Comparison of ENCODE assay signal across 13 cellular contexts in the genomic region with DNA sequence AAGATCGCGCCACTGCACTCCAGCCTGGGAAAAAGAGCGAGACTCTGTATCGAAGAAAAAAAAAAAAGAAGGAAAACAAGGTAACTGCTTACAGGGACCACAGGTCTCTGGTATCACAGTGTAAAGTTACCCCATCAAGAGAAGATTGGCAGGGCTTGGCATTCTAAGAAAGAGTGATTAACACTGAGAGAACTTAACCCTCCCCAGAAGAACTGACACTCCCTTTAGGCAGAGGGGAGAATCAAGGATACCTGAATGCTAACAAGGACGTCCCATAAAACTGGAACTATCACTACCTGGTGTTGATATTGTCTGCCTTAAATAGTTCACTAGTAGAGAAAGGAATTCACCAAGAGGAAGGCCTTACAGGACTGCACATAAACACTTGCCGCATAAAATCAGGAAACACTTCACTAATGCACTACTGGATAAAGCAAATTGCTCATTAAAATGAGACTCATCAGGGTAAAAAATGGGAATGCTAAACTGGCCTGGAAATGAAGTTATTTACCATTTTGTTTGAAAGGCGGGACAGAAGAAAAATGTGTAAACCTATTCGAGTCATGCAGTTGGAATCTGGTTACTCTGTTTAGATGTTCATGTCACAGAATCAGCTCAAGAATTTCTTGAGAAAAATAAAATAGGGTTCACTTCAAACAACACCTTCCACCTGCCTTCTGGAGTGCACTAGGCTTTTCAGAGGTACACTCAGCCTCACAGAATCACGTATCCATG.
DNase-seq lines count a peak whose midpoint lies in the region; ATAC-seq, FAIRE-seq and TF ChIP-seq lines count a peak whose summit lies in the region.
"Had no signal": no experiment of that assay in that cellular context is flagged by ENCODE, and none has a peak within 500 bp of the region (broad histone marks: within the 10 kb centered on the region; RNA-seq: fewer than 3 reads in every experiment).

No MANE protein-coding gene starts in this region.

- peaks cover 11% of the 10 kb centered on the region for H3K4me1 ChIP-seq in mammary epithelial cell (ENCODE audit: insufficient read depth, low read length)
- peaks cover 16% of the 10 kb centered on the region for H3K4me1 ChIP-seq in keratinocyte (ENCODE audit: control insufficient read depth, extremely low read depth, insufficient read depth, low read length)
- H3K4me1 ChIP-seq in ascending aorta, result no peaks in the 10 kb centered on the region

- H3K9me3 ChIP-seq in mammary epithelial cell (replicated peaks; ENCODE audit: insufficient read depth, low read length), result no peaks in the 10 kb centered on the region
- no peaks in the 10 kb centered on the region for H3K9me3 ChIP-seq in keratinocyte (ENCODE audit: control insufficient read depth, low read depth, low read length)
- H3K9me3 ChIP-seq in ascending aorta, result no peaks in the 10 kb centered on the region

- H3K4me3 ChIP-seq in mammary epithelial cell (replicated peaks in 1 of 3; ENCODE audit: insufficient read depth in 1 of 3, low read depth in 2 of 3, low read length in 3 of 3) (no peak overlapping the region), keratinocyte (ENCODE audit: control insufficient read depth in 2 of 3, extremely low read depth in 1 of 3, insufficient read depth in 2 of 3, low read depth in 1 of 3, low read length in 3 of 3) (no peak overlapping the region), ascending aorta (no peak overlapping the region)
- H3K4me3 ChIP-seq: skin epidermis had no signal

- BruUV-seq in MCF 10A (replicated peaks; lab: Mats Ljungman, UMichigan) (no TSS peak), mammary epithelial cell (replicated peaks; lab: Mats Ljungman, UMichigan) (no TSS peak)

- TF ChIP-seq CTCF in MCF 10A (IDR thresholded peaks at IDR 0.05; ENCODE audit: unreplicated experiment) (no peak), mammary epithelial cell (conservative IDR thresholded peaks at IDR 0.05 in 1 of 2, IDR thresholded peaks at IDR 0.05 in 1 of 2; ENCODE audit: extremely low read depth in 1 of 2, insufficient read depth in 1 of 2, low read depth in 1 of 2, low read length in 2 of 2) (no peak), keratinocyte (optimal IDR thresholded peaks at IDR 0.05 in 1 of 3, IDR thresholded peaks at IDR 0.05 in 1 of 3, conservative IDR thresholded peaks at IDR 0.05 in 1 of 3; ENCODE audit: extremely low read depth in 1 of 3, insufficient read depth in 2 of 3, low read length in 3 of 3) (no peak), type B pancreatic cell (conservative IDR thresholded peaks at IDR 0.05) (no peak), ascending aorta (IDR thresholded peaks at IDR 0.05) (no peak)
- TF ChIP-seq CTCF in activated CD8-positive, alpha-beta T cell treated with anti-CD3 and anti-CD28 coated beads for 36 hours (IDR thresholded peaks at IDR 0.05), result no peak

- H3K27ac ChIP-seq in mammary epithelial cell (ENCODE audit: insufficient read depth, low read depth, low read length) (no peak overlapping the region), keratinocyte (ENCODE audit: control insufficient read depth, insufficient read depth, low read length) (peak overlapping the region; percentile 44), ascending aorta (no peak overlapping the region)
- H3K27ac ChIP-seq: skin epidermis had no signal

- CTCF ChIA-PET in MCF 10A (lab: Yijun Ruan, JAX) (interaction anchor here (0.6 kb wide), 1 partner anchor 176 kb away, joined by 4 read pairs; no protein-coding TSS in a partner anchor), mammary epithelial cell (lab: Charles Lee; ENCODE audit: low non-redundant PET) (no interaction called here)
- CTCF ChIA-PET in activated CD8-positive, alpha-beta T cell treated with anti-CD3 and anti-CD28 coated beads for 36 hours (lab: Charles Lee), result interaction anchor here (1.2 to 1.4 kb wide), 2 partner anchors 12 to 17 kb away, joined by 3 to 4 read pairs; no protein-coding TSS in a partner anchor

- H3K9ac ChIP-seq in mammary epithelial cell (ENCODE audit: insufficient read depth, low read length) (no peak overlapping the region), keratinocyte (ENCODE audit: control insufficient read depth, extremely low read depth, insufficient read depth, low read length) (no peak overlapping the region)

- in situ Hi-C loops in mammary epithelial cell (cut with MboI; ENCODE audit: low sequenced_read_pairs in 2 of 2), result no loop called here

- H3K27me3 Mint-ChIP-seq in MCF 10A (ENCODE audit: insufficient read depth, unreplicated experiment) (no peaks in the 10 kb centered on the region), type B pancreatic cell (no peaks in the 10 kb centered on the region)
- no peaks in the 10 kb centered on the region for H3K27me3 Mint-ChIP-seq in activated CD8-positive, alpha-beta T cell treated with anti-CD3 and anti-CD28 coated beads for 36 hours

- H3K4me3 Mint-ChIP-seq in MCF 10A (ENCODE audit: unreplicated experiment) (peak overlapping the region; percentile 25), type B pancreatic cell (peak overlapping the region; percentile 40)
- H3K4me3 Mint-ChIP-seq in activated CD8-positive, alpha-beta T cell treated with anti-CD3 and anti-CD28 coated beads for 36 hours, result no peak overlapping the region

- no peaks in the 10 kb centered on the region for H3K36me3 ChIP-seq in mammary epithelial cell (ENCODE audit: insufficient read depth, low read length)
- no peaks in the 10 kb centered on the region for H3K36me3 ChIP-seq in keratinocyte (ENCODE audit: control insufficient read depth in 2 of 2, extremely low read depth in 1 of 2, insufficient read depth in 2 of 2, low read length in 2 of 2)
- H3K36me3 ChIP-seq in ascending aorta, result no peaks in the 10 kb centered on the region

- dilution Hi-C loops in mammary epithelial cell (cut with HindIII; ENCODE audit: low sequenced_read_pairs) (no loop called here), keratinocyte (cut with MboI; ENCODE audit: extremely low pct_ligation_motif_present, low sequenced_read_pairs) (no loop called here)

- peak; percentile 67 for FAIRE-seq in keratinocyte (lab: Jason Lieb, UNC)
- FAIRE-seq: G401.6 had no signal

- intact Hi-C loops in MCF 10A (cut with micrococcal nuclease) (no loop called here), mammary epithelial cell (cut with micrococcal nuclease) (no loop called here), ascending aorta (cut with DNase I) (no loop called here)
- intact Hi-C loops in activated CD8-positive, alpha-beta T cell treated with anti-CD3 and anti-CD28 coated beads for 36 hours (cut with micrococcal nuclease), result no loop called here

- no peaks in the 10 kb centered on the region for H3K36me3 Mint-ChIP-seq in MCF 10A (ENCODE audit: insufficient read depth, unreplicated experiment)
- peaks cover 36% of the 10 kb centered on the region for H3K36me3 Mint-ChIP-seq in activated CD8-positive, alpha-beta T cell treated with anti-CD3 and anti-CD28 coated beads for 36 hours (ENCODE audit: low read depth)
- peaks cover 16% of the 10 kb centered on the region for H3K36me3 Mint-ChIP-seq in type B pancreatic cell

- POLR2A ChIA-PET in MCF 10A (lab: Yijun Ruan, JAX), result interaction anchor here (0.8 to 1.7 kb wide), 6 partner anchors 8 to 42 kb away, joined by 3 to 6 read pairs (median 4); no protein-coding TSS in a partner anchor
- POLR2A ChIA-PET in activated CD8-positive, alpha-beta T cell treated with anti-CD3 and anti-CD28 coated beads for 36 hours (lab: Charles Lee), result interaction anchor here (0.8 to 2.0 kb wide), 4 partner anchors 8 to 40 kb away, joined by 3 to 7 read pairs (median 4); no protein-coding TSS in a partner anchor

- H3K79me2 ChIP-seq in mammary epithelial cell (ENCODE audit: insufficient read depth, low read length) (no peaks in the 10 kb centered on the region), keratinocyte (ENCODE audit: control insufficient read depth, insufficient read depth, low read length) (no peaks in the 10 kb centered on the region)

- H2AFZ ChIP-seq in mammary epithelial cell (ENCODE audit: low read depth, low read length), result no peak overlapping the region
- H2AFZ ChIP-seq in keratinocyte (ENCODE audit: control insufficient read depth, low read length), result peak overlapping the region; percentile 4

- no peaks in the 10 kb centered on the region for H3K27me3 ChIP-seq in mammary epithelial cell (ENCODE audit: insufficient read depth, low read length)
- no peaks in the 10 kb centered on the region for H3K27me3 ChIP-seq in keratinocyte (ENCODE audit: control insufficient read depth, extremely low read depth, insufficient read depth, low read length)
- no peaks in the 10 kb centered on the region for H3K27me3 ChIP-seq in ascending aorta

- H3K4me1 Mint-ChIP-seq in MCF 10A (ENCODE audit: insufficient read depth, unreplicated experiment), result peaks cover 35% of the 10 kb centered on the region
- peaks cover 86% of the 10 kb centered on the region for H3K4me1 Mint-ChIP-seq in activated CD8-positive, alpha-beta T cell treated with anti-CD3 and anti-CD28 coated beads for 36 hours (ENCODE audit: low read depth)
- H3K4me1 Mint-ChIP-seq in type B pancreatic cell (ENCODE audit: unreplicated experiment), result peaks cover 38% of the 10 kb centered on the region

- H3K9me1 ChIP-seq in keratinocyte (ENCODE audit: control insufficient read depth, extremely low read depth, insufficient read depth, low read length), result no peaks in the 10 kb centered on the region

- no peaks in the 10 kb centered on the region for H3K9me3 Mint-ChIP-seq in MCF 10A (ENCODE audit: unreplicated experiment)
- no peaks in the 10 kb centered on the region for H3K9me3 Mint-ChIP-seq in activated CD8-positive, alpha-beta T cell treated with anti-CD3 and anti-CD28 coated beads for 36 hours
- no peaks in the 10 kb centered on the region for H3K9me3 Mint-ChIP-seq in type B pancreatic cell

- DNase-seq in MCF 10A (ENCODE audit: unreplicated experiment) (peak; percentile 58), mammary epithelial cell (no peak), keratinocyte (ENCODE audit: low read depth, low spot score) (no peak), type B pancreatic cell (ENCODE audit: extremely low spot score, unreplicated experiment) (no peak), ascending aorta (ENCODE audit: low spot score in 2 of 2) (no peak), NCI-H1694 (lab: John Stamatoyannopoulos, UW) (no peak), NCI-H2107 (lab: John Stamatoyannopoulos, UW) (no peak)
- DNase-seq in activated CD8-positive, alpha-beta T cell treated with anti-CD3 and anti-CD28 coated beads for 36 hours, result no peak
- DNase-seq: Karpas-422, NCI-H2227 treated with DMSO at 0.1 percent for 48 hours had no signal

- H3K4me2 ChIP-seq in mammary epithelial cell (ENCODE audit: insufficient read depth, low read depth, low read length), result no peak overlapping the region
- H3K4me2 ChIP-seq in keratinocyte (ENCODE audit: control insufficient read depth, extremely low read depth, insufficient read depth, low read depth, low read length), result peak overlapping the region; percentile 20

- H3K27ac Mint-ChIP-seq in MCF 10A (ENCODE audit: low read depth, unreplicated experiment) (peak overlapping the region; percentile 87), type B pancreatic cell (peak overlapping the region; percentile 93)
- H3K27ac Mint-ChIP-seq in activated CD8-positive, alpha-beta T cell treated with anti-CD3 and anti-CD28 coated beads for 36 hours, result peak overlapping the region; percentile 95

- 96% methylated on average over 9 of the region's 9 CpGs for WGBS in mammary epithelial cell (ENCODE audit: low coverage, missing lambda C conversion rate)

- H4K20me1 ChIP-seq in mammary epithelial cell (ENCODE audit: insufficient read depth, low read length) (no peaks in the 10 kb centered on the region), keratinocyte (ENCODE audit: control insufficient read depth, extremely low read depth, insufficient read depth, low read length) (no peaks in the 10 kb centered on the region)

- ATAC-seq in activated CD8-positive, alpha-beta T cell treated with anti-CD3 and anti-CD28 coated beads for 36 hours, result no peak
- ATAC-seq: Panc1 had no signal
